ENCODE assay signal across 33 cellular contexts in the genomic region with DNA sequence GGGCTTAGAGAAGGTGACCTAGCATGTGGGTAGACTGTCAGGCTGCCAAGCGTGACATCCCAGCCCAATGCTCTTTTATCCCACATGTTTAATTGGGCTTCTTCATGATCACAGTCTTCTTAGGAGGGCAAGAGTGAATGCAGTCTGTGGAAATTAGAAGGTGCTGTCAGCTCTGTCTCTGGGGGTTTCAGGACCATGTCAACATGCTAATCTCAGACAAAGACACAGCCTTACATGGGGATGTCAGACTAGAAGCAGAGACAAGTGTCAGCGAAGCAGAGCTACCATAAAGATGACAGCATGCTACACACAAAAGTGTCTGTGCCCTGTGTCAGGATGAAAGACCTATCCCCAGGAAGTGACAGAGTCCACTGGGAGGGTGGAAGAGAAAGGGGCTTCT.
"Had no signal": no experiment of that assay in that cellular context is flagged by ENCODE, and none has a peak within 500 bp of the region (broad histone marks: within the 10 kb centered on the region; RNA-seq: fewer than 3 reads in every experiment).

No MANE protein-coding gene starts in this region.

- H3K4me3 ChIP-seq: adrenal gland, body of pancreas, breast epithelium had no signal

- ATAC-seq: activated CD8-positive, alpha-beta T cell treated with anti-CD3 and anti-CD28 coated beads for 36 hours; activated T-cell treated with anti-CD3 and anti-CD28 coated beads, Interleukin-2, amount 50 U/mL, for 4 hours; activated T-cell treated with anti-CD3 and anti-CD28 coated beads, Interleukin-2, amount 50 U/mL, for 72 hours; activated T-helper 17 cell treated with anti-CD3 and anti-CD28 coated beads, Interleukin-2, amount 50 U/mL, for 72 hours; body of pancreas; T-cell had no signal

- H3K27ac Mint-ChIP-seq: activated B cell treated with CpG ODN at 0.5 μM for 24 hours; activated CD4-positive, alpha-beta memory T cell treated with anti-CD3 and anti-CD28 coated beads for 36 hours; activated CD4-positive, alpha-beta T cell treated with anti-CD3 and anti-CD28 coated beads, Interleukin-2, amount 10 ng/mL, durations not matched to agents 24 days and 14 days; activated CD8-positive, alpha-beta T cell treated with anti-CD3 and anti-CD28 coated beads for 36 hours; activated naive CD4-positive, alpha-beta T cell treated with anti-CD3 and anti-CD28 coated beads, Interleukin-2, amount 10 ng/mL, durations not matched to agents 7 days and 5 days; activated naive CD4-positive, alpha-beta T cell treated with anti-CD3 and anti-CD28 coated beads, Interleukin-2, amount 50 U/mL, for 24 hours; activated naive CD8-positive, alpha-beta T cell; activated T-cell treated with anti-CD3 and anti-CD28 coated beads, Interleukin-2, amount 50 U/mL, for 72 hours; activated T-helper 1 cell treated with anti-CD3 and anti-CD28 coated beads, Interleukin-12 subunit alpha, Interleukin-12 subunit beta, Interleukin-2, Interleukin-4 antibody, amounts not matched to agents 30 ng/mL and 10 ng/mL and 1 ng/mL, durations not matched to agents 14 hours and 24 hours and 36 hours; activated T-helper 17 cell treated with anti-CD3 and anti-CD28 coated beads, Interleukin-2, amount 50 U/mL, for 72 hours; T-cell; T-helper 2 cell treated with Interferon-gamma antibody and Interleukin-4, amounts not matched to agents 5 μg/mL and 100 μg/mL, for 36 hours had no signal

- H3K9me3 Mint-ChIP-seq: activated B cell treated with CpG ODN at 0.5 μM for 24 hours; activated CD4-positive, alpha-beta memory T cell treated with anti-CD3 and anti-CD28 coated beads for 36 hours; activated CD4-positive, alpha-beta T cell treated with anti-CD3 and anti-CD28 coated beads, Interleukin-2, amount 10 ng/mL, durations not matched to agents 24 days and 14 days; activated CD8-positive, alpha-beta T cell treated with anti-CD3 and anti-CD28 coated beads for 36 hours; activated naive CD4-positive, alpha-beta T cell treated with anti-CD3 and anti-CD28 coated beads, Interleukin-2, amount 10 ng/mL, durations not matched to agents 7 days and 5 days; activated naive CD4-positive, alpha-beta T cell treated with anti-CD3 and anti-CD28 coated beads, Interleukin-2, amount 50 U/mL, for 24 hours; activated T-cell treated with anti-CD3 and anti-CD28 coated beads, Interleukin-2, amount 50 U/mL, for 4 hours; activated T-cell treated with anti-CD3 and anti-CD28 coated beads, Interleukin-2, amount 50 U/mL, for 72 hours; activated T-helper 1 cell treated with anti-CD3 and anti-CD28 coated beads, Interleukin-12 subunit alpha, Interleukin-12 subunit beta, Interleukin-2, Interleukin-4 antibody, amounts not matched to agents 30 ng/mL and 10 ng/mL and 1 ng/mL, durations not matched to agents 14 hours and 24 hours and 36 hours; activated T-helper 17 cell treated with anti-CD3 and anti-CD28 coated beads, Interleukin-2, amount 50 U/mL, for 72 hours; T-cell; T-helper 2 cell treated with Interferon-gamma antibody and Interleukin-4, amounts not matched to agents 5 μg/mL and 100 μg/mL, for 36 hours had no signal

- H3K9me3 ChIP-seq: adrenal gland, body of pancreas, breast epithelium had no signal

- H3K36me3 Mint-ChIP-seq: activated CD4-positive, alpha-beta memory T cell treated with anti-CD3 and anti-CD28 coated beads for 36 hours; activated naive CD4-positive, alpha-beta T cell treated with anti-CD3 and anti-CD28 coated beads, Interleukin-2, amount 10 ng/mL, durations not matched to agents 7 days and 5 days; activated naive CD4-positive, alpha-beta T cell treated with anti-CD3 and anti-CD28 coated beads, Interleukin-2, amount 50 U/mL, for 24 hours; activated naive CD8-positive, alpha-beta T cell; T-cell had no signal

- H3K27me3 Mint-ChIP-seq: activated CD4-positive, alpha-beta memory T cell treated with anti-CD3 and anti-CD28 coated beads for 36 hours; activated CD4-positive, alpha-beta T cell treated with anti-CD3 and anti-CD28 coated beads, Interleukin-2, amount 10 ng/mL, durations not matched to agents 24 days and 14 days; activated CD8-positive, alpha-beta T cell treated with anti-CD3 and anti-CD28 coated beads for 36 hours; activated naive CD4-positive, alpha-beta T cell treated with anti-CD3 and anti-CD28 coated beads, Interleukin-2, amount 50 U/mL, for 24 hours; activated naive CD8-positive, alpha-beta T cell had no signal

- H3K4me1 Mint-ChIP-seq: activated CD4-positive, alpha-beta T cell treated with anti-CD3 and anti-CD28 coated beads, Interleukin-2, amount 10 ng/mL, durations not matched to agents 24 days and 14 days; activated naive CD4-positive, alpha-beta T cell treated with anti-CD3 and anti-CD28 coated beads, Interleukin-2, amount 10 ng/mL, durations not matched to agents 7 days and 5 days; activated naive CD4-positive, alpha-beta T cell treated with anti-CD3 and anti-CD28 coated beads, Interleukin-2, amount 50 U/mL, for 24 hours; activated T-helper 17 cell treated with anti-CD3 and anti-CD28 coated beads, Interleukin-2, amount 50 U/mL, for 72 hours; T-cell had no signal

- H3K4me1 ChIP-seq: adrenal gland, body of pancreas, breast epithelium had no signal

- H3K36me3 ChIP-seq: adrenal gland, brain microvascular endothelial cell, breast epithelium had no signal

- H3K4me3 Mint-ChIP-seq: activated B cell treated with CpG ODN at 0.5 μM for 24 hours; activated CD4-positive, alpha-beta memory T cell treated with anti-CD3 and anti-CD28 coated beads for 36 hours; activated CD4-positive, alpha-beta T cell treated with anti-CD3 and anti-CD28 coated beads, Interleukin-2, amount 10 ng/mL, durations not matched to agents 24 days and 14 days; activated CD8-positive, alpha-beta T cell treated with anti-CD3 and anti-CD28 coated beads for 36 hours; activated naive CD4-positive, alpha-beta T cell treated with anti-CD3 and anti-CD28 coated beads, Interleukin-2, amount 10 ng/mL, durations not matched to agents 7 days and 5 days; activated naive CD4-positive, alpha-beta T cell treated with anti-CD3 and anti-CD28 coated beads, Interleukin-2, amount 50 U/mL, for 24 hours; activated naive CD8-positive, alpha-beta T cell; activated T-cell treated with anti-CD3 and anti-CD28 coated beads, Interleukin-2, amount 50 U/mL, for 4 hours; activated T-cell treated with anti-CD3 and anti-CD28 coated beads, Interleukin-2, amount 50 U/mL, for 72 hours; activated T-helper 1 cell treated with anti-CD3 and anti-CD28 coated beads, Interleukin-12 subunit alpha, Interleukin-12 subunit beta, Interleukin-2, Interleukin-4 antibody, amounts not matched to agents 30 ng/mL and 10 ng/mL and 1 ng/mL, durations not matched to agents 14 hours and 24 hours and 36 hours; activated T-helper 17 cell treated with anti-CD3 and anti-CD28 coated beads, Interleukin-2, amount 50 U/mL, for 72 hours; T-cell; T-helper 2 cell treated with Interferon-gamma antibody and Interleukin-4, amounts not matched to agents 5 μg/mL and 100 μg/mL, for 36 hours had no signal

- H3K27ac ChIP-seq: adrenal gland, body of pancreas, brain microvascular endothelial cell, breast epithelium, VCaP had no signal

- DNase-seq: activated B cell treated with CpG ODN at 0.5 μM for 24 hours; activated CD4-positive, alpha-beta memory T cell treated with anti-CD3 and anti-CD28 coated beads for 36 hours; activated CD4-positive, alpha-beta T cell treated with anti-CD3 and anti-CD28 coated beads for 4 hours; activated CD4-positive, alpha-beta T cell treated with anti-CD3 and anti-CD28 coated beads, Interleukin-2, amount 10 ng/mL, durations not matched to agents 24 days and 14 days; activated CD4-positive, alpha-beta T cell treated with anti-CD3 and anti-CD28 coated beads, Interleukin-2, amount 50 U/mL, for 1 hour; activated CD4-positive, alpha-beta T cell treated with anti-CD3 and anti-CD28 coated beads, Interleukin-2, amount 50 U/mL, for 4 hours; activated CD4-positive, CD25-positive, alpha-beta regulatory T cell treated with anti-CD3 and anti-CD28 coated beads, Interleukin-2, amount 50 U/mL, for 72 hours; activated CD8-positive, alpha-beta memory T cell treated with anti-CD3 and anti-CD28 coated beads, Interleukin-2, amount 50 U/mL, for 4 hours; activated CD8-positive, alpha-beta T cell treated with anti-CD3 and anti-CD28 coated beads for 36 hours; activated effector memory CD4-positive, alpha-beta T cell treated with anti-CD3 and anti-CD28 coated beads, Interleukin-2, amount 50 U/mL, for 16 hours; activated gamma-delta T cell treated with Interleukin-2 at 50 U/mL for 16 hours; activated naive CD4-positive, alpha-beta T cell treated with anti-CD3 and anti-CD28 coated beads, Interleukin-2, amount 10 ng/mL, durations not matched to agents 7 days and 5 days; activated naive CD4-positive, alpha-beta T cell treated with Interleukin-2 at 50 U/mL for 16 hours; activated T-cell treated with anti-CD3 and anti-CD28 coated beads for 4 hours; activated T-cell treated with anti-CD3 and anti-CD28 coated beads, Interleukin-2, amount 50 U/mL, for 1 hour; activated T-cell treated with anti-CD3 and anti-CD28 coated beads, Interleukin-2, amount 50 U/mL, for 4 hours; activated T-cell treated with anti-CD3 and anti-CD28 coated beads, Interleukin-2, amount 50 U/mL, for 72 hours; adrenal gland; amniotic stem cell; aorta; body of pancreas; brain microvascular endothelial cell; central memory CD4-positive, alpha-beta T cell; T-cell; T-helper 2 cell; T-helper 9 cell had no signal

- H3K27me3 ChIP-seq: adrenal gland, body of pancreas, brain microvascular endothelial cell, breast epithelium had no signal
